ENCODE assay signal across 39 cellular contexts in the genomic region with DNA sequence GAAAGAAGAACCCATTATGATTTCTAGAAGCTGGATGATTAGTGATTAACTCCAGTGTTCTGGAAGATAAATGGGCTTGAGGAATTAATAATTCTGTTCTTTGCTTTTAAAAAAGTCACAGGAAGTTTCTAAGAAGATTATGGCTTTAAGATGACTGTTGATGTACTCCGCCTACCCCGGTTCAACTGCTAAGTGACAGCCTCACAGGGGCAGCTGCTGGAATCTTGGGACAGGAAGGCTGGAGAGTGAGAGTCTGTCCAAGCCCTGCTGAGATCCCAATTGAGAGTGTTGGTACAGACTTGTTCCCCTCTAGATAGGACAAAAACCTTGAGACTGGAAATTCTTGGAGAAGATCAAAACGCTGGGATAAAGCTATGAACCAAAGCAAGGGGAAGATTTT. TPM values are rescaled to one million over a fixed set of nuclear protein-coding genes. Genes with fewer than 3 reads are reported as not detected.
"Had no signal": no experiment of that assay in that cellular context is flagged by ENCODE, and none has a peak within 500 bp of the region (broad histone marks: within the 10 kb centered on the region; RNA-seq: fewer than 3 reads in every experiment).

No MANE protein-coding gene starts in this region.

- H3K36me3 ChIP-seq: adrenal gland, brain microvascular endothelial cell, breast epithelium had no signal

- ATAC-seq: activated CD4-positive, alpha-beta T cell treated with anti-CD3 and anti-CD28 coated beads for 36 hours; activated CD4-positive, CD25-positive, alpha-beta regulatory T cell treated with anti-CD3 and anti-CD28 coated beads, Interleukin-2, amount 50 U/mL, for 24 hours; activated CD8-positive, alpha-beta memory T cell treated with anti-CD3 and anti-CD28 coated beads, Interleukin-2, amount 10 ng/mL, durations not matched to agents 7 days and 5 days; activated CD8-positive, alpha-beta T cell treated with anti-CD3 and anti-CD28 coated beads, Interleukin-2, amount 10 ng/mL, durations not matched to agents 7 days and 5 days; activated naive CD4-positive, alpha-beta T cell treated with anti-CD3 and anti-CD28 coated beads, Interleukin-2, amount 50 U/mL, for 72 hours; body of pancreas; WTC11 had no signal

- H3K4me1 Mint-ChIP-seq: activated CD4-positive, alpha-beta memory T cell treated with anti-CD3 and anti-CD28 coated beads, Interleukin-2, amount 10 ng/mL, durations not matched to agents 7 days and 5 days; activated CD4-positive, alpha-beta T cell treated with anti-CD3 and anti-CD28 coated beads for 36 hours; activated CD4-positive, alpha-beta T cell treated with anti-CD3 and anti-CD28 coated beads, Interleukin-2, amount 10 ng/mL, durations not matched to agents 7 days and 5 days; activated CD8-positive, alpha-beta memory T cell treated with anti-CD3 and anti-CD28 coated beads, Interleukin-2, amount 10 ng/mL, durations not matched to agents 7 days and 5 days; activated naive CD8-positive, alpha-beta T cell treated with anti-CD3 and anti-CD28 coated beads for 36 hours; WTC11 had no signal

- H3K9me3 ChIP-seq: adrenal gland, body of pancreas had no signal

- H3K27me3 Mint-ChIP-seq: activated CD4-positive, alpha-beta memory T cell treated with anti-CD3 and anti-CD28 coated beads, Interleukin-2, amount 10 ng/mL, durations not matched to agents 7 days and 5 days; activated CD4-positive, alpha-beta T cell treated with anti-CD3 and anti-CD28 coated beads, Interleukin-2, amount 10 ng/mL, durations not matched to agents 7 days and 5 days had no signal

- H3K4me1 ChIP-seq: adrenal gland, body of pancreas, breast epithelium had no signal

- H3K36me3 Mint-ChIP-seq: activated CD8-positive, alpha-beta memory T cell treated with anti-CD3 and anti-CD28 coated beads, Interleukin-2, amount 10 ng/mL, durations not matched to agents 7 days and 5 days; activated naive CD4-positive, alpha-beta T cell treated with anti-CD3 and anti-CD28 coated beads, Interleukin-2, amount 50 U/mL, for 72 hours; activated naive CD8-positive, alpha-beta T cell treated with anti-CD3 and anti-CD28 coated beads for 36 hours; WTC11 had no signal

- H3K27me3 ChIP-seq: adrenal gland, body of pancreas, brain microvascular endothelial cell, breast epithelium had no signal

- DNase-seq: activated CD4-positive, alpha-beta memory T cell treated with anti-CD3 and anti-CD28 coated beads, Interleukin-2, amount 10 ng/mL, durations not matched to agents 7 days and 5 days; activated CD4-positive, alpha-beta T cell treated with anti-CD3 and anti-CD28 coated beads for 1 hour; activated CD4-positive, alpha-beta T cell treated with anti-CD3 and anti-CD28 coated beads for 36 hours; activated CD4-positive, alpha-beta T cell treated with anti-CD3 and anti-CD28 coated beads for 48 hours; activated CD4-positive, alpha-beta T cell treated with anti-CD3 and anti-CD28 coated beads, Interleukin-2, amount 10 ng/mL, durations not matched to agents 7 days and 5 days; activated CD4-positive, alpha-beta T cell treated with anti-CD3 and anti-CD28 coated beads, Interleukin-2, amount 50 U/mL, for 48 hours; activated CD4-positive, CD25-positive, alpha-beta regulatory T cell; activated CD8-positive, alpha-beta memory T cell treated with anti-CD3 and anti-CD28 coated beads for 24 hours; activated CD8-positive, alpha-beta memory T cell treated with anti-CD3 and anti-CD28 coated beads, Interleukin-2, amount 10 ng/mL, durations not matched to agents 7 days and 5 days; activated CD8-positive, alpha-beta memory T cell treated with anti-CD3 and anti-CD28 coated beads, Interleukin-2, amount 50 U/mL, for 48 hours; activated CD8-positive, alpha-beta T cell treated with anti-CD3 and anti-CD28 coated beads, Interleukin-2, amount 10 ng/mL, durations not matched to agents 7 days and 5 days; activated effector memory CD4-positive, alpha-beta T cell treated with Interleukin-2 at 50 U/mL for 16 hours; activated gamma-delta T cell treated with Interleukin-2 at 50 U/mL for 16 hours; activated naive CD4-positive, alpha-beta T cell; activated naive CD4-positive, alpha-beta T cell treated with anti-CD3 and anti-CD28 coated beads for 36 hours; activated naive CD4-positive, alpha-beta T cell treated with anti-CD3 and anti-CD28 coated beads, Interleukin-2, amount 50 U/mL, for 16 hours; activated naive CD8-positive, alpha-beta T cell treated with anti-CD3 and anti-CD28 coated beads for 36 hours; activated T-cell treated with anti-CD3 and anti-CD28 coated beads, Interleukin-2, amount 50 U/mL, for 24 hours; activated T-cell treated with anti-CD3 and anti-CD28 coated beads, Interleukin-2, amount 50 U/mL, for 48 hours; adrenal gland; amniotic stem cell; aorta; body of pancreas; brain microvascular endothelial cell; central memory CD4-positive, alpha-beta T cell; T-helper 1 cell; T-helper 2 cell; T-helper 9 cell had no signal

- H3K9me3 Mint-ChIP-seq: activated CD4-positive, alpha-beta memory T cell treated with anti-CD3 and anti-CD28 coated beads, Interleukin-2, amount 10 ng/mL, durations not matched to agents 7 days and 5 days; activated CD4-positive, alpha-beta T cell treated with anti-CD3 and anti-CD28 coated beads, Interleukin-2, amount 10 ng/mL, durations not matched to agents 7 days and 5 days; activated naive CD4-positive, alpha-beta T cell treated with anti-CD3 and anti-CD28 coated beads for 36 hours; activated naive CD4-positive, alpha-beta T cell treated with anti-CD3 and anti-CD28 coated beads, Interleukin-2, amount 50 U/mL, for 72 hours; activated naive CD8-positive, alpha-beta T cell treated with anti-CD3 and anti-CD28 coated beads for 36 hours; activated T-cell treated with anti-CD3 and anti-CD28 coated beads, Interleukin-2, amount 50 U/mL, for 24 hours; activated T-helper 2 cell treated with anti-CD3 and anti-CD28 coated beads, Interferon-gamma antibody, Interleukin-2, Interleukin-4, amounts not matched to agents 10 μg/mL and 5 μg/mL and 100 μg/mL, durations not matched to agents 14 hours and 24 hours and 36 hours; T-helper 1 cell treated with Interleukin-12 subunit alpha and Interleukin-12 subunit beta and Interleukin-4 antibody, amounts not matched to agents 30 μg/mL and 1 μg/mL, for 36 hours; T-helper 2 cell treated with Interferon-gamma antibody and Interleukin-4, amounts not matched to agents 5 μg/mL and 100 μg/mL, for 36 hours had no signal

- H3K4me3 Mint-ChIP-seq: activated CD4-positive, alpha-beta memory T cell treated with anti-CD3 and anti-CD28 coated beads, Interleukin-2, amount 10 ng/mL, durations not matched to agents 7 days and 5 days; activated CD4-positive, alpha-beta T cell treated with anti-CD3 and anti-CD28 coated beads for 36 hours; activated CD4-positive, alpha-beta T cell treated with anti-CD3 and anti-CD28 coated beads, Interleukin-2, amount 10 ng/mL, durations not matched to agents 7 days and 5 days; activated CD8-positive, alpha-beta memory T cell treated with anti-CD3 and anti-CD28 coated beads, Interleukin-2, amount 10 ng/mL, durations not matched to agents 7 days and 5 days; activated CD8-positive, alpha-beta T cell treated with anti-CD3 and anti-CD28 coated beads, Interleukin-2, amount 10 ng/mL, durations not matched to agents 7 days and 5 days; activated naive CD4-positive, alpha-beta T cell treated with anti-CD3 and anti-CD28 coated beads for 36 hours; activated naive CD8-positive, alpha-beta T cell treated with anti-CD3 and anti-CD28 coated beads for 36 hours; activated T-cell treated with anti-CD3 and anti-CD28 coated beads, Interleukin-2, amount 50 U/mL, for 24 hours; T-helper 1 cell treated with Interleukin-12 subunit alpha and Interleukin-12 subunit beta and Interleukin-4 antibody, amounts not matched to agents 30 μg/mL and 1 μg/mL, for 36 hours; T-helper 2 cell treated with Interferon-gamma antibody and Interleukin-4, amounts not matched to agents 5 μg/mL and 100 μg/mL, for 36 hours; WTC11 had no signal

- H3K4me3 ChIP-seq: adrenal gland, body of pancreas, breast epithelium had no signal

- FAIRE-seq: astrocyte, TTC549 had no signal

- H3K27ac ChIP-seq: adrenal gland, body of pancreas, brain microvascular endothelial cell, breast epithelium, VCaP had no signal

- H3K27ac Mint-ChIP-seq: activated CD4-positive, alpha-beta memory T cell treated with anti-CD3 and anti-CD28 coated beads, Interleukin-2, amount 10 ng/mL, durations not matched to agents 7 days and 5 days; activated CD4-positive, alpha-beta T cell treated with anti-CD3 and anti-CD28 coated beads for 36 hours; activated CD4-positive, alpha-beta T cell treated with anti-CD3 and anti-CD28 coated beads, Interleukin-2, amount 10 ng/mL, durations not matched to agents 7 days and 5 days; activated CD8-positive, alpha-beta memory T cell treated with anti-CD3 and anti-CD28 coated beads, Interleukin-2, amount 10 ng/mL, durations not matched to agents 7 days and 5 days; activated CD8-positive, alpha-beta T cell treated with anti-CD3 and anti-CD28 coated beads, Interleukin-2, amount 10 ng/mL, durations not matched to agents 7 days and 5 days; activated naive CD4-positive, alpha-beta T cell treated with anti-CD3 and anti-CD28 coated beads for 36 hours; activated naive CD4-positive, alpha-beta T cell treated with anti-CD3 and anti-CD28 coated beads, Interleukin-2, amount 50 U/mL, for 72 hours; activated naive CD8-positive, alpha-beta T cell treated with anti-CD3 and anti-CD28 coated beads for 36 hours; activated T-cell treated with anti-CD3 and anti-CD28 coated beads, Interleukin-2, amount 50 U/mL, for 24 hours; activated T-helper 2 cell treated with anti-CD3 and anti-CD28 coated beads, Interferon-gamma antibody, Interleukin-2, Interleukin-4, amounts not matched to agents 10 μg/mL and 5 μg/mL and 100 μg/mL, durations not matched to agents 14 hours and 24 hours and 36 hours; T-helper 1 cell treated with Interleukin-12 subunit alpha and Interleukin-12 subunit beta and Interleukin-4 antibody, amounts not matched to agents 30 μg/mL and 1 μg/mL, for 36 hours; T-helper 2 cell treated with Interferon-gamma antibody and Interleukin-4, amounts not matched to agents 5 μg/mL and 100 μg/mL, for 36 hours; WTC11 had no signal

RNA-seq across cellular contexts. Expression of gene NPY1R, which starts 37.3 kb away (rescaled TPM):
- total RNA-seq: activated CD4-positive, alpha-beta memory T cell treated with anti-CD3 and anti-CD28 coated beads, Interleukin-2, amount 10 ng/mL, durations not matched to agents 7 days and 5 days; activated CD4-positive, alpha-beta T cell treated with anti-CD3 and anti-CD28 coated beads for 36 hours; activated CD4-positive, alpha-beta T cell treated with anti-CD3 and anti-CD28 coated beads, Interleukin-2, amount 10 ng/mL, durations not matched to agents 7 days and 5 days; activated CD8-positive, alpha-beta memory T cell treated with anti-CD3 and anti-CD28 coated beads, Interleukin-2, amount 10 ng/mL, durations not matched to agents 7 days and 5 days; activated CD8-positive, alpha-beta T cell treated with anti-CD3 and anti-CD28 coated beads, Interleukin-2, amount 10 ng/mL, durations not matched to agents 7 days and 5 days; activated naive CD4-positive, alpha-beta T cell treated with anti-CD3 and anti-CD28 coated beads for 36 hours; activated naive CD4-positive, alpha-beta T cell treated with anti-CD3 and anti-CD28 coated beads, Interleukin-2, amount 50 U/mL, for 72 hours; activated naive CD8-positive, alpha-beta T cell treated with anti-CD3 and anti-CD28 coated beads for 36 hours; activated T-helper 2 cell treated with anti-CD3 and anti-CD28 coated beads, Interferon-gamma antibody, Interleukin-2, Interleukin-4, amounts not matched to agents 10 μg/mL and 5 μg/mL and 100 μg/mL, durations not matched to agents 14 hours and 24 hours and 36 hours had no signal

RNA-seq across cellular contexts. Expression of gene NPY5R, which starts 48.6 kb away (rescaled TPM):
- total RNA-seq: activated CD4-positive, alpha-beta memory T cell treated with anti-CD3 and anti-CD28 coated beads, Interleukin-2, amount 10 ng/mL, durations not matched to agents 7 days and 5 days; activated CD4-positive, alpha-beta T cell treated with anti-CD3 and anti-CD28 coated beads for 36 hours; activated CD4-positive, alpha-beta T cell treated with anti-CD3 and anti-CD28 coated beads, Interleukin-2, amount 10 ng/mL, durations not matched to agents 7 days and 5 days; activated CD8-positive, alpha-beta memory T cell treated with anti-CD3 and anti-CD28 coated beads, Interleukin-2, amount 10 ng/mL, durations not matched to agents 7 days and 5 days; activated CD8-positive, alpha-beta T cell treated with anti-CD3 and anti-CD28 coated beads, Interleukin-2, amount 10 ng/mL, durations not matched to agents 7 days and 5 days; activated naive CD4-positive, alpha-beta T cell treated with anti-CD3 and anti-CD28 coated beads for 36 hours; activated naive CD4-positive, alpha-beta T cell treated with anti-CD3 and anti-CD28 coated beads, Interleukin-2, amount 50 U/mL, for 72 hours; activated naive CD8-positive, alpha-beta T cell treated with anti-CD3 and anti-CD28 coated beads for 36 hours; activated T-helper 2 cell treated with anti-CD3 and anti-CD28 coated beads, Interferon-gamma antibody, Interleukin-2, Interleukin-4, amounts not matched to agents 10 μg/mL and 5 μg/mL and 100 μg/mL, durations not matched to agents 14 hours and 24 hours and 36 hours; astrocyte; cardiac septum had no signal
